Comparison of ENCODE assay signal across 1 cellular context in the genomic region with DNA sequence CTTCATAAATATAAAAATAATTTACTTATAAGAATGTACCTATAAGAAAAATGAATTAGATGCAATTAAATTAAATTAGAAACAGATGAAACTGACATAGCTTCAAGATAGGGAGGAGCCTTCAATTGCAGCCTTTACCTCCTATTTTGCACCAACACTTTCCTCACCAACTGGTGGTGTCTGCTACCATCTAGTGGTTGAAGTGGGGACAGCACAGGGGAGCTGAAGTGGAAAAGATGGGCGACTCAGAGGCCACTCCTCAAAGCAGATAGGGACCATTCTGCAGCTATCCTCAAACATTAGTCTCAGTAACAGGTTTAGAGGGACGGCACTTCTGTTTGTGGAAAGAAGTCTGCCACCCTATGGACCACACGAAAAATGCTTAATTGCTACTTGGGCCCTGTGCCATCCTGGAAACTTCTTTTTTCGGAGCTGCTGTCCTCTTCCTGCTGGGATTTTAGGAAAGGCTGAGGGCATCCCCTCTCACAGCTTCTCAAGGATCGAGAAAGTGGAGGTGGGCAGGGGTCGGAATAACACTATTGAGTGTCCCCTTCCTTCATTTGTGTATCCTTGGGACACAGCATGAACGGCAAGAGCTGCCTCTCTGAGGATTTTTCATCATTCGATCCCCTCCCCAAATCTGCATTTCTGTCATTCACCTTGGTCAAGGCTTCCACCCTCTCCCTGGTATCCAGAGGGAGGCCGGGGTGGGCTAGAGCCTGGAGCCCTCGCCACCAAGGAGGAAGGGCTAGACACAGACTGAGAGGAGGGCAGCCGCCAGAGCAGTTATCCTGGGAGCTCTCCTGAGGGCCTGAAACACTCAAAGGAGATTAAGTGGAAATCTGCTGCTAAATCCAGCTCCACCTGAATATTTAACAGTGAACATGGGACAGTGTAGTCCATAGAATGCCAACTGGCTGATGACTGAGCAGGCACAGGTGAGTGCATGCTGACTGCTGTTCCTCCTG.
TF ChIP-seq lines count a peak whose summit lies in the region.

No MANE protein-coding gene starts in this region.

TF ChIP-seq in HCT116, 20 proteins besides CTCF, POLR2A, EP300 and RAD21 (continued from another document):
- TF ChIP-seq, protein P1, sequence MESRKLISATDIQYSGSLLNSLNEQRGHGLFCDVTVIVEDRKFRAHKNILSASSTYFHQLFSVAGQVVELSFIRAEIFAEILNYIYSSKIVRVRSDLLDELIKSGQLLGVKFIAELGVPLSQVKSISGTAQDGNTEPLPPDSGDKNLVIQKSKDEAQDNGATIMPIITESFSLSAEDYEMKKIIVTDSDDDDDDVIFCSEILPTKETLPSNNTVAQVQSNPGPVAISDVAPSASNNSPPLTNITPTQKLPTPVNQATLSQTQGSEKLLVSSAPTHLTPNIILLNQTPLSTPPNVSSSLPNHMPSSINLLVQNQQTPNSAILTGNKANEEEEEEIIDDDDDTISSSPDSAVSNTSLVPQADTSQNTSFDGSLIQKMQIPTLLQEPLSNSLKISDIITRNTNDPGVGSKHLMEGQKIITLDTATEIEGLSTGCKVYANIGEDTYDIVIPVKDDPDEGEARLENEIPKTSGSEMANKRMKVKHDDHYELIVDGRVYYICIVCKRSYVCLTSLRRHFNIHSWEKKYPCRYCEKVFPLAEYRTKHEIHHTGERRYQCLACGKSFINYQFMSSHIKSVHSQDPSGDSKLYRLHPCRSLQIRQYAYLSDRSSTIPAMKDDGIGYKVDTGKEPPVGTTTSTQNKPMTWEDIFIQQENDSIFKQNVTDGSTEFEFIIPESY (IDR thresholded peaks at IDR 0.05; ENCODE audit: extremely low read depth, insufficient replicate concordance, low read length), result no peak
- TF ChIP-seq SRF (IDR thresholded peaks at IDR 0.05; ENCODE audit: low read depth), result no peak
- TF ChIP-seq, protein P2, sequence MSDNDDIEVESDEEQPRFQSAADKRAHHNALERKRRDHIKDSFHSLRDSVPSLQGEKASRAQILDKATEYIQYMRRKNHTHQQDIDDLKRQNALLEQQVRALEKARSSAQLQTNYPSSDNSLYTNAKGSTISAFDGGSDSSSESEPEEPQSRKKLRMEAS (IDR thresholded peaks at IDR 0.05), result no peak
- TF ChIP-seq SP1 (IDR thresholded peaks at IDR 0.05; ENCODE audit: low read depth), result no peak
- no peak for TF ChIP-seq EZH2phosphoT487 (IDR thresholded peaks at IDR 0.05; ENCODE audit: borderline replicate concordance)
- TF ChIP-seq, protein P3, sequence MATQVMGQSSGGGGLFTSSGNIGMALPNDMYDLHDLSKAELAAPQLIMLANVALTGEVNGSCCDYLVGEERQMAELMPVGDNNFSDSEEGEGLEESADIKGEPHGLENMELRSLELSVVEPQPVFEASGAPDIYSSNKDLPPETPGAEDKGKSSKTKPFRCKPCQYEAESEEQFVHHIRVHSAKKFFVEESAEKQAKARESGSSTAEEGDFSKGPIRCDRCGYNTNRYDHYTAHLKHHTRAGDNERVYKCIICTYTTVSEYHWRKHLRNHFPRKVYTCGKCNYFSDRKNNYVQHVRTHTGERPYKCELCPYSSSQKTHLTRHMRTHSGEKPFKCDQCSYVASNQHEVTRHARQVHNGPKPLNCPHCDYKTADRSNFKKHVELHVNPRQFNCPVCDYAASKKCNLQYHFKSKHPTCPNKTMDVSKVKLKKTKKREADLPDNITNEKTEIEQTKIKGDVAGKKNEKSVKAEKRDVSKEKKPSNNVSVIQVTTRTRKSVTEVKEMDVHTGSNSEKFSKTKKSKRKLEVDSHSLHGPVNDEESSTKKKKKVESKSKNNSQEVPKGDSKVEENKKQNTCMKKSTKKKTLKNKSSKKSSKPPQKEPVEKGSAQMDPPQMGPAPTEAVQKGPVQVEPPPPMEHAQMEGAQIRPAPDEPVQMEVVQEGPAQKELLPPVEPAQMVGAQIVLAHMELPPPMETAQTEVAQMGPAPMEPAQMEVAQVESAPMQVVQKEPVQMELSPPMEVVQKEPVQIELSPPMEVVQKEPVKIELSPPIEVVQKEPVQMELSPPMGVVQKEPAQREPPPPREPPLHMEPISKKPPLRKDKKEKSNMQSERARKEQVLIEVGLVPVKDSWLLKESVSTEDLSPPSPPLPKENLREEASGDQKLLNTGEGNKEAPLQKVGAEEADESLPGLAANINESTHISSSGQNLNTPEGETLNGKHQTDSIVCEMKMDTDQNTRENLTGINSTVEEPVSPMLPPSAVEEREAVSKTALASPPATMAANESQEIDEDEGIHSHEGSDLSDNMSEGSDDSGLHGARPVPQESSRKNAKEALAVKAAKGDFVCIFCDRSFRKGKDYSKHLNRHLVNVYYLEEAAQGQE (IDR thresholded peaks at IDR 0.05; ENCODE audit: low read depth), result no peak
- no peak for TF ChIP-seq SIN3A (IDR thresholded peaks at IDR 0.05; ENCODE audit: low read depth)
- no peak for TF ChIP-seq ZNF274 (IDR thresholded peaks at IDR 0.05; ENCODE audit: low read depth, low read length)
- TF ChIP-seq JUND (IDR thresholded peaks at IDR 0.05), result no peak
